Comparison of ENCODE assay signal across 24 cellular contexts in genomic region chr1:21242846-21243245, GRCh38.
"Had no signal": no experiment of that assay in that cellular context is flagged by ENCODE, and none has a peak within 500 bp of the region (broad histone marks: within the 10 kb centered on the region; RNA-seq: fewer than 3 reads in every experiment).

No MANE protein-coding gene starts in this region.

- H3K27me3 ChIP-seq: brain microvascular endothelial cell, cardiac muscle cell had no signal

- H3K9me3 Mint-ChIP-seq: activated naive CD4-positive, alpha-beta T cell treated with anti-CD3 and anti-CD28 coated beads, Interleukin-2, amount 10 ng/mL, durations not matched to agents 7 days and 5 days; activated naive CD8-positive, alpha-beta T cell treated with anti-CD3 and anti-CD28 coated beads, Interleukin-2, amount 50 U/mL, for 24 hours had no signal

- H3K36me3 ChIP-seq: cardiac muscle cell had no signal

- H3K4me1 Mint-ChIP-seq: activated naive CD4-positive, alpha-beta T cell treated with anti-CD3 and anti-CD28 coated beads, Interleukin-2, amount 10 ng/mL, durations not matched to agents 7 days and 5 days; T-helper 17 cell had no signal

- H3K4me3 ChIP-seq: cardiac muscle cell, PC-9 had no signal

- H3K27ac Mint-ChIP-seq: activated CD8-positive, alpha-beta T cell treated with anti-CD3 and anti-CD28 coated beads, Interleukin-2, amount 10 ng/mL, durations not matched to agents 7 days and 5 days; activated naive CD4-positive, alpha-beta T cell treated with anti-CD3 and anti-CD28 coated beads, Interleukin-2, amount 10 ng/mL, durations not matched to agents 7 days and 5 days; activated naive CD8-positive, alpha-beta T cell treated with anti-CD3 and anti-CD28 coated beads, Interleukin-2, amount 50 U/mL, for 24 hours; T-helper 17 cell had no signal

- DNase-seq: activated CD4-positive, alpha-beta T cell treated with anti-CD3 and anti-CD28 coated beads for 48 hours; activated CD4-positive, alpha-beta T cell treated with anti-CD3 and anti-CD28 coated beads, Interleukin-2, amount 50 U/mL, for 4 hours; activated CD4-positive, CD25-positive, alpha-beta regulatory T cell treated with anti-CD3 and anti-CD28 coated beads, Interleukin-2, amount 50 U/mL, for 72 hours; activated CD8-positive, alpha-beta memory T cell treated with anti-CD3 and anti-CD28 coated beads, Interleukin-2, amount 50 U/mL, for 48 hours; activated CD8-positive, alpha-beta T cell treated with anti-CD3 and anti-CD28 coated beads, Interleukin-2, amount 10 ng/mL, durations not matched to agents 7 days and 5 days; activated gamma-delta T cell; activated naive CD4-positive, alpha-beta T cell treated with anti-CD3 and anti-CD28 coated beads, Interleukin-2, amount 10 ng/mL, durations not matched to agents 7 days and 5 days; activated naive CD8-positive, alpha-beta T cell treated with anti-CD3 and anti-CD28 coated beads, Interleukin-2, amount 50 U/mL, for 24 hours; activated T-cell treated with anti-CD3 and anti-CD28 coated beads, Interleukin-2, amount 50 U/mL, for 1 hour; amygdala; brain microvascular endothelial cell; MM.1S; NCI-H146; NCI-H187 treated with DMSO at 0.1 percent for 48 hours; NCI-H2081 treated with DMSO at 0.1 percent for 48 hours; NCI-H446; NCI-H524; RPMI8226; SHP77; T-helper 17 cell; T-helper 9 cell had no signal

- H3K4me3 Mint-ChIP-seq: activated CD8-positive, alpha-beta T cell treated with anti-CD3 and anti-CD28 coated beads, Interleukin-2, amount 10 ng/mL, durations not matched to agents 7 days and 5 days; activated naive CD4-positive, alpha-beta T cell treated with anti-CD3 and anti-CD28 coated beads, Interleukin-2, amount 10 ng/mL, durations not matched to agents 7 days and 5 days; activated naive CD8-positive, alpha-beta T cell treated with anti-CD3 and anti-CD28 coated beads, Interleukin-2, amount 50 U/mL, for 24 hours; T-helper 17 cell; WTC11 had no signal

- H3K27ac ChIP-seq: brain microvascular endothelial cell, cardiac muscle cell, PC-9 had no signal

- H2AFZ ChIP-seq: PC-9 had no signal

- H3K4me2 ChIP-seq: PC-9 had no signal

- ATAC-seq: activated CD8-positive, alpha-beta T cell treated with anti-CD3 and anti-CD28 coated beads, Interleukin-2, amount 10 ng/mL, durations not matched to agents 7 days and 5 days; activated naive CD8-positive, alpha-beta T cell treated with anti-CD3 and anti-CD28 coated beads, Interleukin-2, amount 50 U/mL, for 24 hours; T-helper 17 cell; WTC11 had no signal
